ENCODE assay signal across 8 cellular contexts in genomic region chr11:99069831-99070444, GRCh38. TPM values are rescaled to one million over a fixed set of nuclear protein-coding genes. Genes with fewer than 3 reads are reported as not detected.
DNase-seq lines count a peak whose midpoint lies in the region; ATAC-seq and TF ChIP-seq lines count a peak whose summit lies in the region.

No MANE protein-coding gene starts in this region.

- H3K9ac ChIP-seq in trophoblast cell (ENCODE audit: low read length): no peak overlapping the region

- no peaks in the 10 kb centered on the region for H3K4me1 ChIP-seq in CD4-positive, alpha-beta memory T cell (ENCODE audit: insufficient read depth, low read length)
- H3K4me1 ChIP-seq in Peyer's patch: no peaks in the 10 kb centered on the region
- no peaks in the 10 kb centered on the region for H3K4me1 ChIP-seq in trophoblast cell (ENCODE audit: control insufficient read depth in 1 of 2, insufficient read depth in 2 of 2, low read length in 2 of 2)

- no peak overlapping the region for H2BK120ac ChIP-seq in trophoblast cell (ENCODE audit: insufficient read depth, low read length, poor library complexity)

- H4K91ac ChIP-seq in trophoblast cell (ENCODE audit: low read depth, low read length): no peak overlapping the region

- H3K4me3 ChIP-seq in CD4-positive, alpha-beta memory T cell (ENCODE audit: low read length in 2 of 2): no peak overlapping the region
- H3K4me3 ChIP-seq in Peyer's patch (peak overlapping the region in 3 of 4 donors; percentile 22 to 50 (median 40)), fibroblast of pulmonary artery (replicated peaks; ENCODE audit: low read depth, low read length) (peak overlapping the region; percentile 62), trophoblast cell (ENCODE audit: low read depth, low read length) (no peak overlapping the region), foreskin fibroblast (ENCODE audit: low read depth in 1 of 2, low read length in 2 of 2) (peak overlapping the region in 1 of 2 donors; percentile 19)

- H3K27ac Mint-ChIP-seq in CD4-positive, alpha-beta memory T cell: peak overlapping the region in 3 of 7 donors; percentile 8 to 77 (median 42)

- no peak overlapping the region for H2BK5ac ChIP-seq in trophoblast cell (ENCODE audit: low read depth, low read length, poor library complexity)

- TF ChIP-seq CTCF in Peyer's patch (IDR thresholded peaks at IDR 0.05) (no peak), fibroblast of pulmonary artery (IDR thresholded peaks at IDR 0.05; ENCODE audit: low read length, missing control alignments) (no peak), foreskin fibroblast (IDR thresholded peaks at IDR 0.05; ENCODE audit: low read depth, low read length) (no peak)

- no peak overlapping the region for H3K18ac ChIP-seq in trophoblast cell (ENCODE audit: low read length)

- no peaks in the 10 kb centered on the region for H3K36me3 Mint-ChIP-seq in CD4-positive, alpha-beta memory T cell

- CTCF ChIA-PET in CD4-positive, alpha-beta memory T cell (lab: Charles Lee; ENCODE audit: partially characterized antibody): no interaction called here

- H2AFZ ChIP-seq in trophoblast cell (ENCODE audit: insufficient read depth, low read length, poor library complexity): no peak overlapping the region

- H3K79me1 ChIP-seq in trophoblast cell (ENCODE audit: low read length): no peaks in the 10 kb centered on the region

- H3K4me3 Mint-ChIP-seq in CD4-positive, alpha-beta memory T cell: peak overlapping the region; percentile 21 to 81 (median 64)

- no peak overlapping the region for H4K12ac ChIP-seq in trophoblast cell (ENCODE audit: low read depth, low read length)

- no CpG with 5 or more reads among the region's 8 CpGs for WGBS in trophoblast cell (ENCODE audit: extremely low coverage, insufficient coverage, insufficient read length)

- peak overlapping the region; percentile 16 for H3K4me2 ChIP-seq in trophoblast cell (ENCODE audit: low read length)

- no peak overlapping the region for H2BK12ac ChIP-seq in trophoblast cell (ENCODE audit: low read length)

- H3K4ac ChIP-seq in trophoblast cell (ENCODE audit: low read depth, low read length): no peak overlapping the region

- peak; percentile 84 for ATAC-seq in HG03196 (IDR thresholded peaks at IDR 0.05; ENCODE audit: unreplicated experiment)

- H3K79me2 ChIP-seq in trophoblast cell (ENCODE audit: control insufficient read depth, insufficient read depth, low read length, poor library complexity): no peaks in the 10 kb centered on the region

- peak in 1 of 5 donors; percentile 22 for DNase-seq in CD4-positive, alpha-beta memory T cell
- peak; percentile 1 for DNase-seq in GM19240 (ENCODE audit: insufficient read length, low spot score)
- no peak for DNase-seq in Peyer's patch
- peak; percentile 32 for DNase-seq in fibroblast of pulmonary artery (ENCODE audit: low read depth)
- no peak for DNase-seq in trophoblast cell
- DNase-seq in foreskin fibroblast: no peak
- no peak for DNase-seq in NCI-H2029 (lab: John Stamatoyannopoulos, UW)

- H3K27me3 ChIP-seq in CD4-positive, alpha-beta memory T cell (ENCODE audit: insufficient read depth, low read length): no peaks in the 10 kb centered on the region
- H3K27me3 ChIP-seq in Peyer's patch (no peaks in the 10 kb centered on the region), trophoblast cell (ENCODE audit: insufficient read depth, low read length) (no peaks in the 10 kb centered on the region)

- TF ChIP-seq POLR2A in Peyer's patch (IDR thresholded peaks at IDR 0.05): no peak

- POLR2A ChIA-PET in CD4-positive, alpha-beta memory T cell (lab: Charles Lee; ENCODE audit: partially characterized antibody): no interaction called here

- no peak overlapping the region for H3K27ac ChIP-seq in CD4-positive, alpha-beta memory T cell (ENCODE audit: low read depth, low read length)
- H3K27ac ChIP-seq in Peyer's patch (no peak overlapping the region), trophoblast cell (ENCODE audit: low read depth, low read length) (no peak overlapping the region)

- intact Hi-C loops in CD4-positive, alpha-beta memory T cell (cut with micrococcal nuclease): no loop called here

- peaks cover 0 to 5% (median 4%) of the 10 kb centered on the region in 4 donors for H3K4me1 Mint-ChIP-seq in CD4-positive, alpha-beta memory T cell

- no peak overlapping the region for H3K14ac ChIP-seq in trophoblast cell (ENCODE audit: low read length)

- H4K8ac ChIP-seq in trophoblast cell (ENCODE audit: low read depth, low read length): no peak overlapping the region

- no peak overlapping the region for H2AK5ac ChIP-seq in trophoblast cell (ENCODE audit: low read length)

- no peak overlapping the region for H3K23ac ChIP-seq in trophoblast cell (ENCODE audit: low read length)

- H3K27me3 Mint-ChIP-seq in CD4-positive, alpha-beta memory T cell: no peaks in the 10 kb centered on the region

- H3K9me3 Mint-ChIP-seq in CD4-positive, alpha-beta memory T cell: peaks cover 0 to 4% (median 0%) of the 10 kb centered on the region in 8 donors

- H3K36me3 ChIP-seq in CD4-positive, alpha-beta memory T cell (ENCODE audit: insufficient read depth, low read length): no peaks in the 10 kb centered on the region
- H3K36me3 ChIP-seq in Peyer's patch (no peaks in the 10 kb centered on the region), trophoblast cell (ENCODE audit: control insufficient read depth in 1 of 2, insufficient read depth in 2 of 2, low read length in 2 of 2) (no peaks in the 10 kb centered on the region)

- no peaks in the 10 kb centered on the region for H3K9me3 ChIP-seq in CD4-positive, alpha-beta memory T cell (ENCODE audit: control insufficient read depth in 1 of 2, low read length in 2 of 2)
- H3K9me3 ChIP-seq in Peyer's patch (no peaks in the 10 kb centered on the region), trophoblast cell (ENCODE audit: insufficient read depth, low read depth, low read length) (no peaks in the 10 kb centered on the region)

RNA-seq across cellular contexts. Expression of gene CNTN5, which starts 49.2 kb away (rescaled TPM):
- total RNA-seq in CD4-positive, alpha-beta memory T cell: not detected
- not detected for polyA plus RNA-seq in CD4-positive, alpha-beta memory T cell
- total RNA-seq in Peyer's patch: not detected
- polyA plus RNA-seq in trophoblast cell (2013): 0.01 TPM in 2 replicates

Comparison
In these comparisons a context has a peak if more than half of its experiments do, and no peak if none do; other contexts are left out.
1. DNase-seq: peak in GM19240 (single experiment) and fibroblast of pulmonary artery (single experiment); none in Peyer's patch (0 of 3), trophoblast cell (0 of 2), foreskin fibroblast (0 of 2) and NCI-H2029 (single experiment).
2. H3K4me3 ChIP-seq: peak in Peyer's patch (3 of 4) and fibroblast of pulmonary artery (single experiment); none in CD4-positive, alpha-beta memory T cell (0 of 2) and trophoblast cell (single experiment).